In genomic region chr11:59573216-59573615, GRCh38 we compare ENCODE assay signal across 13 cellular contexts. TPM values are rescaled to one million over a fixed set of nuclear protein-coding genes. Genes with fewer than 3 reads are reported as not detected.
DNase-seq lines count a peak whose midpoint lies in the region; FAIRE-seq and TF ChIP-seq lines count a peak whose summit lies in the region.
"Had no signal": no experiment of that assay in that cellular context is flagged by ENCODE, and none has a peak within 500 bp of the region (broad histone marks: within the 10 kb centered on the region; RNA-seq: fewer than 3 reads in every experiment).

No MANE protein-coding gene starts in this region.

- H3K4me1 ChIP-seq in mesenchymal stem cell (ENCODE audit: control insufficient read depth, insufficient read depth, low read depth, low read length): peaks cover 7% of the 10 kb centered on the region
- H3K4me1 ChIP-seq: BLaER1 treated with 17β-estradiol and CSF1 and Interleukin-3, amounts not matched to agents 10 nM and 100 nM had no signal

- H4K91ac ChIP-seq in mesenchymal stem cell (ENCODE audit: low read length): no peak overlapping the region

- peak overlapping the region; percentile 84 for H4K8ac ChIP-seq in mesenchymal stem cell (ENCODE audit: low read length)

- H3K4me1 Mint-ChIP-seq in chondrocyte (ENCODE audit: low read depth): peaks cover 13% of the 10 kb centered on the region
- H3K4me1 Mint-ChIP-seq in activated CD4-positive, alpha-beta T cell treated with anti-CD3 and anti-CD28 coated beads, Interleukin-2, amount 10 ng/mL, durations not matched to agents 24 days and 14 days: no peaks in the 10 kb centered on the region

- peak overlapping the region in 1 of 2 experiments; percentile 73 for H3K18ac ChIP-seq in mesenchymal stem cell (ENCODE audit: low read depth in 1 of 2, low read length in 2 of 2)

- H3K36me3 ChIP-seq in mesenchymal stem cell (ENCODE audit: control insufficient read depth in 1 of 2, insufficient read depth in 2 of 2, low read depth in 1 of 2, low read length in 2 of 2): peaks cover 22 to 32% of the 10 kb centered on the region in 2 experiments

- H3K36me3 Mint-ChIP-seq in chondrocyte (ENCODE audit: low read depth): peaks cover 25% of the 10 kb centered on the region
- H3K36me3 Mint-ChIP-seq in activated CD4-positive, alpha-beta T cell treated with anti-CD3 and anti-CD28 coated beads, Interleukin-2, amount 10 ng/mL, durations not matched to agents 24 days and 14 days (ENCODE audit: low read depth): peaks cover 34% of the 10 kb centered on the region

- no peak for FAIRE-seq in HTR-8/SVneo (lab: Jason Lieb, UNC)
- FAIRE-seq: TTC549 had no signal

- no peak overlapping the region for H3K4me2 ChIP-seq in mesenchymal stem cell (ENCODE audit: low read length, poor library complexity, severe bottlenecking)
- H3K4me2 ChIP-seq: BLaER1 treated with 17β-estradiol and CSF1 and Interleukin-3, amounts not matched to agents 10 nM and 100 nM had no signal

- no peaks in the 10 kb centered on the region for H3K27me3 Mint-ChIP-seq in chondrocyte (ENCODE audit: low read depth)
- no peaks in the 10 kb centered on the region for H3K27me3 Mint-ChIP-seq in activated CD4-positive, alpha-beta T cell treated with anti-CD3 and anti-CD28 coated beads, Interleukin-2, amount 10 ng/mL, durations not matched to agents 24 days and 14 days

- peak overlapping the region; percentile 80 for H2AK5ac ChIP-seq in mesenchymal stem cell (ENCODE audit: low read length, severe bottlenecking)

- no peak overlapping the region for H3K14ac ChIP-seq in mesenchymal stem cell (ENCODE audit: low read length in 2 of 2)

- DNase-seq in AG08396 (ENCODE audit: low spot score) (peak; percentile 69), NCI-H226 (peak; percentile 74), chondrocyte (ENCODE audit: low spot score) (no peak), mesenchymal stem cell (peak; percentile 92), HTR-8/SVneo (ENCODE audit: insufficient read length, low spot score) (no peak), NCI-H1436 treated with DMSO at 0.1 percent for 48 hours (lab: John Stamatoyannopoulos, UW) (no peak), HUDEP-2 (lab: John Stamatoyannopoulos, UW; ENCODE audit: unreplicated experiment in 76 of 76) (no peak)
- DNase-seq in activated CD4-positive, alpha-beta T cell treated with anti-CD3 and anti-CD28 coated beads, Interleukin-2, amount 10 ng/mL, durations not matched to agents 24 days and 14 days: no peak
- DNase-seq: caudate nucleus, foreskin melanocyte, NCI-H1048 had no signal

- WGBS in mesenchymal stem cell: 54% methylated on average over 3 of the region's 4 CpGs

- TF ChIP-seq CTCF in chondrocyte (IDR thresholded peaks at IDR 0.05): no peak

- H3K27me3 ChIP-seq in mesenchymal stem cell (ENCODE audit: control insufficient read depth in 1 of 2, insufficient read depth in 1 of 2, low read length in 2 of 2): no peaks in the 10 kb centered on the region
- H3K27me3 ChIP-seq: BLaER1 treated with 17β-estradiol and CSF1 and Interleukin-3, amounts not matched to agents 10 nM and 100 nM had no signal

- peak overlapping the region in 1 of 2 experiments; percentile 82 for H2BK12ac ChIP-seq in mesenchymal stem cell (ENCODE audit: low read length in 2 of 2)

- peak overlapping the region in 1 of 2 experiments; percentile 32 for H3K4me3 ChIP-seq in mesenchymal stem cell (ENCODE audit: insufficient read depth in 1 of 2, low read depth in 1 of 2, low read length in 2 of 2)
- H3K4me3 ChIP-seq: BLaER1 treated with 17β-estradiol and CSF1 and Interleukin-3, amounts not matched to agents 10 nM and 100 nM had no signal

- H3K4ac ChIP-seq in mesenchymal stem cell (ENCODE audit: low read depth in 1 of 2, low read length in 2 of 2): no peak overlapping the region

- peak overlapping the region; percentile 73 for H3K27ac ChIP-seq in mesenchymal stem cell (ENCODE audit: low read length, poor library complexity, severe bottlenecking)

- intact Hi-C loops in activated CD4-positive, alpha-beta T cell treated with anti-CD3 and anti-CD28 coated beads, Interleukin-2, amount 10 ng/mL, durations not matched to agents 24 days and 14 days (cut with micrococcal nuclease): no loop called here

- no peak overlapping the region for H2BK15ac ChIP-seq in mesenchymal stem cell (ENCODE audit: low read depth, poor library complexity, severe bottlenecking)

- H3K9me3 ChIP-seq in mesenchymal stem cell (ENCODE audit: control insufficient read depth, low read length): no peaks in the 10 kb centered on the region
- H3K9me3 ChIP-seq: BLaER1 treated with 17β-estradiol and CSF1 and Interleukin-3, amounts not matched to agents 10 nM and 100 nM had no signal

- H3K27ac Mint-ChIP-seq in chondrocyte (ENCODE audit: unreplicated experiment): peak overlapping the region; percentile 70
- no peak overlapping the region for H3K27ac Mint-ChIP-seq in activated CD4-positive, alpha-beta T cell treated with anti-CD3 and anti-CD28 coated beads, Interleukin-2, amount 10 ng/mL, durations not matched to agents 24 days and 14 days

- no peak overlapping the region for H2BK5ac ChIP-seq in mesenchymal stem cell (ENCODE audit: low read depth, low read length, poor library complexity, severe bottlenecking)

- H3K4me3 Mint-ChIP-seq in chondrocyte (ENCODE audit: unreplicated experiment): no peak overlapping the region
- no peak overlapping the region for H3K4me3 Mint-ChIP-seq in activated CD4-positive, alpha-beta T cell treated with anti-CD3 and anti-CD28 coated beads, Interleukin-2, amount 10 ng/mL, durations not matched to agents 24 days and 14 days

- no peaks in the 10 kb centered on the region for H3K9me3 Mint-ChIP-seq in chondrocyte (ENCODE audit: low read depth)
- H3K9me3 Mint-ChIP-seq in activated CD4-positive, alpha-beta T cell treated with anti-CD3 and anti-CD28 coated beads, Interleukin-2, amount 10 ng/mL, durations not matched to agents 24 days and 14 days: no peaks in the 10 kb centered on the region

- H2BK120ac ChIP-seq in mesenchymal stem cell (ENCODE audit: low read depth, low read length): peak overlapping the region; percentile 39

- peaks cover 6% of the 10 kb centered on the region for H3K79me1 ChIP-seq in mesenchymal stem cell (replicated peaks; ENCODE audit: low read length, poor library complexity, severe bottlenecking)

- H3K9ac ChIP-seq in mesenchymal stem cell (ENCODE audit: low read length): peak overlapping the region; percentile 69
- H3K9ac ChIP-seq: BLaER1 treated with 17β-estradiol and CSF1 and Interleukin-3, amounts not matched to agents 10 nM and 100 nM had no signal

- H3K23ac ChIP-seq in mesenchymal stem cell (ENCODE audit: low read length in 2 of 2): no peak overlapping the region

- H2AFZ ChIP-seq in mesenchymal stem cell (ENCODE audit: low read depth, low read length): no peak overlapping the region

RNA-seq across cellular contexts. Expression of gene OSBP, which starts 42.4 kb away (rescaled TPM):
- 47.3 to 48.4 TPM (median 47.6 TPM) in 3 replicates for total RNA-seq in chondrocyte
- polyA plus RNA-seq in mesenchymal stem cell (2013, experiment 1 of 2): 25.4 TPM
- 25.0 TPM for polyA plus RNA-seq in mesenchymal stem cell (2013, experiment 2 of 2)
- 39.7 and 40.1 TPM in 2 replicates for total RNA-seq in activated CD4-positive, alpha-beta T cell treated with anti-CD3 and anti-CD28 coated beads, Interleukin-2, amount 10 ng/mL, durations not matched to agents 24 days and 14 days

Comparison
In these comparisons a context has a peak if more than half of its experiments do, and no peak if none do; other contexts are left out.
1. DNase-seq: peak in AG08396 (single experiment), NCI-H226 (single experiment) and mesenchymal stem cell (single experiment); none in chondrocyte (single experiment), HTR-8/SVneo (single experiment), NCI-H1436 treated with DMSO at 0.1 percent for 48 hours (single experiment), activated CD4-positive, alpha-beta T cell treated with anti-CD3 and anti-CD28 coated beads, Interleukin-2, amount 10 ng/mL, durations not matched to agents 24 days and 14 days (single experiment) and HUDEP-2 (0 of 76).